In genomic region chr1:89996415-89997110, GRCh38 we compare ENCODE assay signal across 8 cellular contexts. TPM values are rescaled to one million over a fixed set of nuclear protein-coding genes. Genes with fewer than 3 reads are reported as not detected.
DNase-seq lines count a peak whose midpoint lies in the region; ATAC-seq and TF ChIP-seq lines count a peak whose summit lies in the region.

No MANE protein-coding gene starts in this region.

- H4K20me1 ChIP-seq in OCI-LY7 (ENCODE audit: insufficient read depth, low read length), result peaks cover 24% of the 10 kb centered on the region

- no peaks in the 10 kb centered on the region for H3K9me3 ChIP-seq in OCI-LY7 (ENCODE audit: low read length)

- H3K4me1 Mint-ChIP-seq in progenitor cell of endocrine pancreas (ENCODE audit: low read depth), result peaks cover 30% of the 10 kb centered on the region

- no TSS peak for BruUV-seq in OCI-LY7 (replicated peaks; lab: Mats Ljungman, UMichigan)

- in situ Hi-C loops in Caki2 (cut with HindIII; ENCODE audit: low pct_unique_long_range_greater_than_20kb, low sequenced_read_pairs), result no loop called here

- H3K79me2 ChIP-seq in OCI-LY7 (ENCODE audit: insufficient read depth, low read depth, low read length), result peaks cover 64% of the 10 kb centered on the region

- H3K4me3 Mint-ChIP-seq in progenitor cell of endocrine pancreas (ENCODE audit: low read depth), result peak overlapping the region; percentile 99

- POLR2A ChIA-PET in OCI-LY7 (lab: Charles Lee), result interaction anchor here (0.8 to 1.0 kb wide), 2 partner anchors 8 to 33 kb away, joined by 3 to 4 read pairs; no protein-coding TSS in a partner anchor

- intact Hi-C loops in OCI-LY7 (cut with micrococcal nuclease; ENCODE audit: unreplicated experiment), result no loop called here

- H3K36me3 Mint-ChIP-seq in progenitor cell of endocrine pancreas (ENCODE audit: insufficient read depth), result peaks cover 12% of the 10 kb centered on the region

- H3K27ac ChIP-seq in OCI-LY7 (ENCODE audit: low read depth, low read length, poor library complexity, severe bottlenecking), result no peak overlapping the region

- CTCF ChIA-PET in OCI-LY7 (lab: Charles Lee; ENCODE audit: unreplicated experiment), result no interaction called here

- no peaks in the 10 kb centered on the region for H3K9me2 ChIP-seq in OCI-LY7 (ENCODE audit: insufficient read depth, low read length)

- no peak overlapping the region for H2AFZ ChIP-seq in OCI-LY7 (ENCODE audit: low read length)

- H3K4me3 ChIP-seq in OCI-LY7 (ENCODE audit: low read depth, low read length, poor library complexity, severe bottlenecking) (peak overlapping the region; percentile 90), epithelial cell of proximal tubule (ENCODE audit: low read depth, low read length) (peak overlapping the region; percentile 88)

- peak overlapping the region; percentile 100 for H3K27ac Mint-ChIP-seq in progenitor cell of endocrine pancreas

- H3K4me1 ChIP-seq in OCI-LY7 (ENCODE audit: insufficient read depth, low read length, poor library complexity, severe bottlenecking), result peaks cover 20% of the 10 kb centered on the region

- peak overlapping the region; percentile 89 for H3K4me2 ChIP-seq in OCI-LY7 (ENCODE audit: low read length)

- ATAC-seq in GM21723 (IDR thresholded peaks at IDR 0.05; ENCODE audit: unreplicated experiment), result no peak
- ATAC-seq in activated CD4-positive, CD25-positive, alpha-beta regulatory T cell treated with anti-CD3 and anti-CD28 coated beads, Interleukin-2, amount 50 U/mL, for 24 hours, result no peak

- peak; percentile 6 for DNase-seq in Caki2 (ENCODE audit: low read depth)
- no peak for DNase-seq in OCI-LY7 (ENCODE audit: low spot score)
- DNase-seq in epithelial cell of proximal tubule (ENCODE audit: low read depth), result no peak
- no peak for DNase-seq in progenitor cell of endocrine pancreas (ENCODE audit: low spot score, unreplicated experiment)
- DNase-seq in NOMO-1 treated with DMSO at 0.1 percent for 48 hours (lab: John Stamatoyannopoulos, UW; ENCODE audit: unreplicated experiment), result no peak
- DNase-seq in activated CD8-positive, alpha-beta memory T cell treated with anti-CD3 and anti-CD28 coated beads, Interleukin-2, amount 50 U/mL, for 48 hours, result no peak

- no peaks in the 10 kb centered on the region for H3K27me3 Mint-ChIP-seq in progenitor cell of endocrine pancreas

- H3K36me3 ChIP-seq in OCI-LY7 (ENCODE audit: insufficient read depth, low read length), result peaks cover 42% of the 10 kb centered on the region

- no peaks in the 10 kb centered on the region for H3K9me3 Mint-ChIP-seq in progenitor cell of endocrine pancreas (ENCODE audit: low read depth)

- TF ChIP-seq CTCF in OCI-LY7 (conservative IDR thresholded peaks at IDR 0.05; ENCODE audit: low read length), result no peak
- no peak for TF ChIP-seq CTCF in epithelial cell of proximal tubule (conservative IDR thresholded peaks at IDR 0.05; ENCODE audit: low read depth, low read length)
- TF ChIP-seq CTCF in progenitor cell of endocrine pancreas (IDR thresholded peaks at IDR 0.05; ENCODE audit: unreplicated experiment), result no peak

RNA-seq across cellular contexts. Expression of gene ZNF326, which starts 1.7 kb away (rescaled TPM):
- total RNA-seq in Caki2 (2014; rRNA removed; shearing (Covaris generic); ENCODE audit: low replicate concordance), result 1.6 and 4.5 TPM in 2 replicates
- 10.5 and 11.5 TPM in 2 replicates for total RNA-seq in OCI-LY7 (2014; rRNA removed; shearing (Covaris generic))
- total RNA-seq in OCI-LY7 (2022) (43.5 and 45.5 TPM in 2 replicates), epithelial cell of proximal tubule (7.6 and 9.1 TPM in 2 replicates), progenitor cell of endocrine pancreas (67.2 and 70.9 TPM in 2 replicates)
